Comparison of ENCODE assay signal across 14 cellular contexts in genomic region chr11:65578667-65579066, GRCh38. TPM values are rescaled to one million over a fixed set of nuclear protein-coding genes. Genes with fewer than 3 reads are reported as not detected.
DNase-seq lines count a peak whose midpoint lies in the region; ATAC-seq, FAIRE-seq and TF ChIP-seq lines count a peak whose summit lies in the region.
"Had no signal": no experiment of that assay in that cellular context is flagged by ENCODE, and none has a peak within 500 bp of the region (broad histone marks: within the 10 kb centered on the region; RNA-seq: fewer than 3 reads in every experiment).

No MANE protein-coding gene starts in this region.

- no peaks in the 10 kb centered on the region for H3K79me2 ChIP-seq in H1 (ENCODE audit: control insufficient read depth in 1 of 2, insufficient read depth in 2 of 2, low read length in 2 of 2)
- H3K79me2 ChIP-seq: parathyroid adenoma had no signal

- H3K36me3 ChIP-seq in Caco-2 (ENCODE audit: control insufficient read depth, insufficient read depth, low read length), result no peaks in the 10 kb centered on the region
- H3K36me3 ChIP-seq in H1 (ENCODE audit: control insufficient read depth in 2 of 4, insufficient read depth in 4 of 4, low read length in 3 of 4), result no peaks in the 10 kb centered on the region
- H3K36me3 ChIP-seq in psoas muscle (ENCODE audit: insufficient read depth in 1 of 2, low read depth in 1 of 2), result peaks cover 6 to 56% of the 10 kb centered on the region in 2 donors
- peaks cover 43% of the 10 kb centered on the region for H3K36me3 ChIP-seq in right atrium auricular region

- no peak overlapping the region for H3K56ac ChIP-seq in H1 (replicated peaks; ENCODE audit: insufficient read length, low read depth, low read length)

- 87% methylated on average over 3 of the region's 3 CpGs; no CpG with 5 or more reads in 1 of the 2 experiments for WGBS in H1 (ENCODE audit: extremely low coverage in 1 of 2, insufficient coverage in 1 of 2, insufficient read length in 1 of 2, insufficient replicate concordance in 2 of 2, low coverage in 1 of 2, low lambda C conversion rate in 2 of 2, missing lambda C conversion rate in 1 of 2), 2 experiments
- WGBS in psoas muscle, 3 donors, result 46 to 73% (median 63%) methylated on average over 3 of the region's 3 CpGs

- peak overlapping the region; percentile 53; the same call in 1 of the 2 replicates for H2AK5ac ChIP-seq in H1 (ENCODE audit: low read depth, low read length)

- H3K4ac ChIP-seq in H1 (replicated peaks; ENCODE audit: insufficient read length, low read depth, low read length), result no peak overlapping the region

- no peak overlapping the region for H3K9ac ChIP-seq in H1 (replicated peaks in 1 of 4; ENCODE audit: extremely low read depth in 1 of 4, low read depth in 3 of 4, low read length in 3 of 4)
- H3K9ac ChIP-seq: parathyroid adenoma had no signal

- H3K27me3 ChIP-seq in Caco-2 (replicated peaks; ENCODE audit: control insufficient read depth, insufficient read depth, low read length) (no peaks in the 10 kb centered on the region), H1 (replicated peaks in 1 of 4; ENCODE audit: control insufficient read depth in 3 of 4, extremely low read depth in 1 of 4, insufficient read depth in 3 of 4, low read length in 3 of 4) (peaks cover 10 to 53% (median 37%) of the 10 kb centered on the region in 4 experiments), psoas muscle (ENCODE audit: insufficient read depth in 3 of 3, low read length in 2 of 3) (no peaks in the 10 kb centered on the region), right atrium auricular region (no peaks in the 10 kb centered on the region)

- no peak overlapping the region for H3K4me2 ChIP-seq in H1 (ENCODE audit: insufficient read depth in 1 of 2, low read depth in 2 of 2, low read length in 2 of 2)

- peaks cover 2 to 7% of the 10 kb centered on the region in 2 experiments for H4K20me1 ChIP-seq in H1 (replicated peaks in 1 of 2; ENCODE audit: control insufficient read depth in 1 of 2, insufficient read depth in 2 of 2, low read length in 2 of 2)

- no peak for TF ChIP-seq RAD21 in H1 (IDR thresholded peaks at IDR 0.05 in 1 of 2, conservative IDR thresholded peaks at IDR 0.05 in 1 of 2; ENCODE audit: low read depth in 2 of 2, low read length in 2 of 2)

- H3K4me3 ChIP-seq in Caco-2 (ENCODE audit: low read depth, low read length) (no peak overlapping the region), H1 (ENCODE audit: extremely low read depth in 1 of 4, insufficient read depth in 2 of 4, low read depth in 3 of 4, low read length in 4 of 4) (no peak overlapping the region), psoas muscle (peak overlapping the region; percentile 99), right atrium auricular region (no peak overlapping the region)

- intact Hi-C loops in Caco-2 (cut with micrococcal nuclease; ENCODE audit: unreplicated experiment), result no loop called here
- intact Hi-C loops in psoas muscle (cut with DNase I), result no loop called here

- ATAC-seq in T-cell (replicated peaks in 1 of 4), result no peak
- no peak for ATAC-seq in psoas muscle
- ATAC-seq in HG02970 (IDR thresholded peaks at IDR 0.05; ENCODE audit: low FRiP score, unreplicated experiment), result no peak

- no peak overlapping the region for H2AFZ ChIP-seq in H1 (ENCODE audit: low read length)
- H2AFZ ChIP-seq: parathyroid adenoma had no signal

- FAIRE-seq in H1 (lab: Jason Lieb, UNC), result no peak
- FAIRE-seq: frontal cortex had no signal

- H3K79me1 ChIP-seq in H1 (ENCODE audit: low read depth, low read length), result no peaks in the 10 kb centered on the region

- no peak overlapping the region for H2BK20ac ChIP-seq in H1 (ENCODE audit: low read length)

- TF ChIP-seq CTCF in Caco-2 (IDR thresholded peaks at IDR 0.05; ENCODE audit: insufficient read depth in 1 of 2, low read depth in 1 of 2, low read length in 1 of 2, severe bottlenecking in 1 of 2, unreplicated experiment in 1 of 2), result no peak
- TF ChIP-seq CTCF in H1 (IDR thresholded peaks at IDR 0.05; ENCODE audit: control extremely low read depth in 1 of 3, insufficient read depth in 1 of 3, low read depth in 1 of 3, low read length in 3 of 3), result no peak
- TF ChIP-seq CTCF in psoas muscle (IDR thresholded peaks at IDR 0.05), result no peak
- no peak for TF ChIP-seq CTCF in right atrium auricular region (IDR thresholded peaks at IDR 0.05)
- no peak for TF ChIP-seq CTCF in GM10248 (IDR thresholded peaks at IDR 0.05; ENCODE audit: control extremely low read depth, extremely low read depth, low read depth, missing control alignments)

- CTCF ChIA-PET in Caco-2 (lab: Charles Lee) (no interaction called here), T-cell (lab: Charles Lee) (no interaction called here), H1 (lab: Charles Lee; ENCODE audit: partially characterized antibody) (interaction anchor here (0.6 to 7.2 kb wide), 5 partner anchors 11 to 466 kb away, joined by 3 to 97 read pairs (median 5); no protein-coding TSS in a partner anchor), GM10248 (lab: Yijun Ruan, JAX) (interaction anchor here (1.6 to 22.1 kb wide), 2 partner anchors 25 to 39 kb away, joined by 3 to 351 read pairs; partner anchors contain the start of genes KCNK7, MAP3K11 and PCNX3)

- H3K27ac ChIP-seq in H1 (ENCODE audit: low read depth, low read length) (no peak overlapping the region), psoas muscle (peak overlapping the region; percentile 98), right atrium auricular region (no peak overlapping the region)
- H3K27ac ChIP-seq: HL-60, parathyroid adenoma had no signal

- no peak overlapping the region for H4K91ac ChIP-seq in H1 (replicated peaks; ENCODE audit: insufficient read length, low read length)

- POLR2A ChIA-PET in Caco-2 (lab: Charles Lee) (interaction anchor here (0.6 kb wide), 1 partner anchor 392 kb away, joined by 3 read pairs; no protein-coding TSS in a partner anchor), T-cell (lab: Charles Lee) (no interaction called here), H1 (lab: Charles Lee; ENCODE audit: partially characterized antibody) (interaction anchor here (0.7 kb wide), 1 partner anchor 38 kb away, joined by 3 read pairs; no protein-coding TSS in a partner anchor), GM10248 (lab: Yijun Ruan, JAX) (interaction anchor here (0.6 kb wide), 1 partner anchor 9 kb away, joined by 3 read pairs; no protein-coding TSS in a partner anchor)

- no peak for TF ChIP-seq EP300 in H1 (IDR thresholded peaks at IDR 0.05; ENCODE audit: borderline replicate concordance in 1 of 2, low read depth in 2 of 2, low read length in 2 of 2)

- peak overlapping the region; percentile 68; the same call in 1 of the 2 replicates for H2BK12ac ChIP-seq in H1 (ENCODE audit: low read depth, low read length)

- H3K27ac Mint-ChIP-seq in Caco-2 (ENCODE audit: unreplicated experiment) (no peak overlapping the region), T-cell (peak overlapping the region; percentile 76 to 88)

- no peaks in the 10 kb centered on the region for H3K9me3 Mint-ChIP-seq in Caco-2 (ENCODE audit: unreplicated experiment)
- H3K9me3 Mint-ChIP-seq in T-cell, result no peaks in the 10 kb centered on the region

- H4K5ac ChIP-seq in H1 (ENCODE audit: insufficient read length, low read depth, low read length), result no peak overlapping the region

- H2BK120ac ChIP-seq in H1 (replicated peaks; ENCODE audit: low read depth, low read length), result no peak overlapping the region

- no peaks in the 10 kb centered on the region for H3K9me3 ChIP-seq in Caco-2
- no peaks in the 10 kb centered on the region for H3K9me3 ChIP-seq in H1 (ENCODE audit: insufficient read depth in 2 of 2, low read depth in 1 of 2, low read length in 1 of 2)
- no peaks in the 10 kb centered on the region for H3K9me3 ChIP-seq in psoas muscle
- H3K9me3 ChIP-seq in right atrium auricular region, result no peaks in the 10 kb centered on the region

- H3K14ac ChIP-seq in H1 (ENCODE audit: insufficient read length), result no peak overlapping the region

- H2BK5ac ChIP-seq in H1 (ENCODE audit: low read depth, low read length), result no peak overlapping the region

- H3K23me2 ChIP-seq in H1 (ENCODE audit: low read depth, low read length), result peaks cover 8% of the 10 kb centered on the region; the same call in 1 of the 2 replicates

- DNase-seq in Caco-2 (no peak), T-cell (no peak), H1 (ENCODE audit: low read depth in 1 of 2, low spot score in 2 of 2) (no peak), psoas muscle (no peak), right atrium auricular region (ENCODE audit: low spot score) (no peak), hippocampal formation (lab: John Stamatoyannopoulos, UW) (no peak), GM10248 (ENCODE audit: extremely low spot score) (no peak)
- DNase-seq: activated gamma-delta T cell; stimulated activated CD4-positive, alpha-beta T cell treated with anti-CD3 and anti-CD28 coated beads, Interleukin-4, amount 100 ng/mL, for 1 hour had no signal

- BruUV-seq in Caco-2 (replicated peaks; lab: Mats Ljungman, UMichigan), result no TSS peak

- no peak for TF ChIP-seq POLR2A in H1 (IDR thresholded peaks at IDR 0.05; ENCODE audit: control extremely low read depth in 1 of 2, low read depth in 2 of 2, low read length in 2 of 2)

- peaks cover 28% of the 10 kb centered on the region for H3K36me3 Mint-ChIP-seq in Caco-2 (ENCODE audit: insufficient read depth, unreplicated experiment)
- H3K36me3 Mint-ChIP-seq in T-cell, result peaks cover 18% of the 10 kb centered on the region

- H3K4me1 ChIP-seq in Caco-2 (peaks cover 22% of the 10 kb centered on the region), H1 (replicated peaks in 1 of 4; ENCODE audit: control insufficient read depth in 3 of 4, insufficient read depth in 4 of 4, low read length in 3 of 4) (peaks cover 8 to 16% (median 10%) of the 10 kb centered on the region in 4 experiments; a peak in 6 of 7 replicates), psoas muscle (peaks cover 55% of the 10 kb centered on the region), right atrium auricular region (peaks cover 0 to 47% of the 10 kb centered on the region in 2 donors)

- H3K4me3 Mint-ChIP-seq in Caco-2 (ENCODE audit: unreplicated experiment) (peak overlapping the region; percentile 2), T-cell (peak overlapping the region; percentile 41 to 98 (median 61))

- H3K4me1 Mint-ChIP-seq in Caco-2 (ENCODE audit: low read depth, unreplicated experiment), result peaks cover 6% of the 10 kb centered on the region
- H3K4me1 Mint-ChIP-seq in T-cell, result peaks cover 37 to 46% (median 44%) of the 10 kb centered on the region in 3 donors

- H3K27me3 Mint-ChIP-seq in Caco-2 (ENCODE audit: insufficient read depth, unreplicated experiment) (no peaks in the 10 kb centered on the region), T-cell (no peaks in the 10 kb centered on the region)

- H4K8ac ChIP-seq in H1 (ENCODE audit: extremely low read depth, insufficient read depth, low read length), result no peak overlapping the region

- no peak overlapping the region for H3K18ac ChIP-seq in H1 (ENCODE audit: extremely low read depth, low read length)

- H3K23ac ChIP-seq in H1 (ENCODE audit: insufficient read length), result no peak overlapping the region

- H2BK15ac ChIP-seq in H1 (ENCODE audit: low read length), result no peak overlapping the region

RNA-seq across cellular contexts. Expression of gene EHBP1L1, which starts 2.8 kb away (rescaled TPM):
- 19.2 and 19.6 TPM in 2 replicates for total RNA-seq in Caco-2 (2022)
- 100 to 1,000 TPM; 115 to 170 (median 150) TPM for total RNA-seq in T-cell
- total RNA-seq in H1 (2021; fragmentation: NEBNext Ultra II Directional; extraction: Animal tissue kit (Norgen Biotek cat#: 25700)), result 6.6 and 7.9 TPM in 2 replicates
- 4.3 and 6.2 TPM in 2 replicates for polyA plus RNA-seq in H1 (2011; rRNA removed)
- polyA plus RNA-seq in H1 (2011; cell fraction: cytosol; rRNA removed), result 7.3 TPM
- polyA plus RNA-seq in H1 (2011; cell fraction: nucleus; rRNA removed), result 21.8 TPM
- polyA plus RNA-seq in H1 (2012, experiment 1 of 2), result 4.6 to 6.7 TPM (median 5.1 TPM) in 4 replicates
- 1.2 TPM for polyA plus RNA-seq in H1 (2012, experiment 2 of 2)
- polyA plus RNA-seq in H1 (2013, experiment 1 of 2), result 6.2 TPM
- 5.6 TPM for polyA plus RNA-seq in H1 (2013, experiment 2 of 2)
- polyA minus RNA-seq in H1 (2011; rRNA and poly(A)+ RNA removed), result 1.8 and 1.9 TPM in 2 replicates
- polyA minus RNA-seq in H1 (2011; cell fraction: cytosol; rRNA and poly(A)+ RNA removed), result 3.4 TPM
- 3.8 TPM for polyA minus RNA-seq in H1 (2011; cell fraction: nucleus; rRNA and poly(A)+ RNA removed)
- 100 to 1,000 TPM; 208 to 345 (median 282) TPM for total RNA-seq in psoas muscle
- 100 to 1,000 TPM; 114 to 177 (median 170) TPM for polyA plus RNA-seq in psoas muscle
- 10 to 100 TPM; 20.5 to 85.3 TPM for total RNA-seq in right atrium auricular region

RNA-seq across cellular contexts. Expression of gene FAM89B, which starts 6.3 kb away (rescaled TPM):
- total RNA-seq in Caco-2 (2022) (24.0 and 26.9 TPM in 2 replicates), T-cell (10 to 100 TPM; 36.3 to 72.9 (median 69.3) TPM), psoas muscle (100 to 1,000 TPM in 1 of 4 donors, 10 to 100 TPM in 3; 59.0 to 110 (median 66.9) TPM), right atrium auricular region (10 to 100 TPM; 25.7 to 51.0 TPM)
- total RNA-seq in H1 (2021; fragmentation: NEBNext Ultra II Directional; extraction: Animal tissue kit (Norgen Biotek cat#: 25700)), result 15.8 and 17.6 TPM in 2 replicates
- polyA plus RNA-seq in H1 (2011; rRNA removed) (32.4 and 39.2 TPM in 2 replicates), psoas muscle (100 to 1,000 TPM in 1 of 3 donors, 10 to 100 TPM in 2; 66.9 to 112 (median 67.4) TPM)
- polyA plus RNA-seq in H1 (2011; cell fraction: cytosol; rRNA removed), result 21.2 TPM
- 30.1 TPM for polyA plus RNA-seq in H1 (2011; cell fraction: nucleus; rRNA removed)
- polyA plus RNA-seq in H1 (2012, experiment 1 of 2), result 11.0 to 14.3 TPM (median 11.7 TPM) in 4 replicates
- polyA plus RNA-seq in H1 (2012, experiment 2 of 2), result 14.5 TPM
- polyA plus RNA-seq in H1 (2013, experiment 1 of 2), result 16.9 TPM
- polyA plus RNA-seq in H1 (2013, experiment 2 of 2), result 17.1 TPM
- 5.8 and 6.0 TPM in 2 replicates for polyA minus RNA-seq in H1 (2011; rRNA and poly(A)+ RNA removed)
- 6.2 TPM for polyA minus RNA-seq in H1 (2011; cell fraction: cytosol; rRNA and poly(A)+ RNA removed)
- polyA minus RNA-seq in H1 (2011; cell fraction: nucleus; rRNA and poly(A)+ RNA removed), result 17.7 TPM

RNA-seq across cellular contexts. Expression of gene ZNRD2, which starts 8.4 kb away (rescaled TPM):
- total RNA-seq in Caco-2 (2022) (52.9 and 53.9 TPM in 2 replicates), T-cell (10 to 100 TPM; 32.5 to 36.9 (median 34.5) TPM), psoas muscle (10 to 100 TPM; 31.6 to 43.5 (median 38.0) TPM), right atrium auricular region (10 to 100 TPM; 36.1 to 50.6 TPM)
- total RNA-seq in H1 (2021; fragmentation: NEBNext Ultra II Directional; extraction: Animal tissue kit (Norgen Biotek cat#: 25700)), result 53.4 and 56.1 TPM in 2 replicates
- polyA plus RNA-seq in H1 (2011; rRNA removed) (125 and 148 TPM in 2 replicates), psoas muscle (100 to 1,000 TPM in 1 of 3 donors, 10 to 100 TPM in 2; 58.8 to 118 (median 94.2) TPM)
- 91.1 TPM for polyA plus RNA-seq in H1 (2011; cell fraction: cytosol; rRNA removed)
- 91.2 TPM for polyA plus RNA-seq in H1 (2011; cell fraction: nucleus; rRNA removed)
- polyA plus RNA-seq in H1 (2012, experiment 1 of 2), result 84.9 to 91.1 TPM (median 88.1 TPM) in 4 replicates
- polyA plus RNA-seq in H1 (2012, experiment 2 of 2), result 128 TPM
- polyA plus RNA-seq in H1 (2013, experiment 1 of 2), result 85.3 TPM
- 89.8 TPM for polyA plus RNA-seq in H1 (2013, experiment 2 of 2)
- 11.7 and 17.5 TPM in 2 replicates for polyA minus RNA-seq in H1 (2011; rRNA and poly(A)+ RNA removed)
- polyA minus RNA-seq in H1 (2011; cell fraction: cytosol; rRNA and poly(A)+ RNA removed), result 25.8 TPM
- polyA minus RNA-seq in H1 (2011; cell fraction: nucleus; rRNA and poly(A)+ RNA removed), result 52.9 TPM

RNA-seq across cellular contexts. Expression of gene KCNK7, which starts 16.9 kb away (rescaled TPM):
- total RNA-seq in Caco-2 (2022) (0.39 and 0.49 TPM in 2 replicates), T-cell (1 to 10 TPM; 2.3 to 8.0 (median 3.6) TPM), psoas muscle (under 1 TPM in 3 of 4 donors, not detected in 1; 0.19 to 0.56 (median 0.27) TPM), right atrium auricular region (under 1 TPM in 1 of 2 donors, not detected in 1; 0.39 TPM)
- total RNA-seq in H1 (2021; fragmentation: NEBNext Ultra II Directional; extraction: Animal tissue kit (Norgen Biotek cat#: 25700)), result 0.42 and 1.0 TPM in 2 replicates
- polyA plus RNA-seq in H1 (2011; rRNA removed) (0.74 and 1.4 TPM in 2 replicates), psoas muscle (1 to 10 TPM in 1 of 3 donors, under 1 TPM in 2; 0.22 to 1.4 (median 0.99) TPM)
- polyA plus RNA-seq in H1 (2011; cell fraction: cytosol; rRNA removed), result 0.71 TPM
- polyA plus RNA-seq in H1 (2011; cell fraction: nucleus; rRNA removed), result 1.4 TPM
- 0.32 to 1.1 TPM (median 0.65 TPM) in 3 of 4 replicates, not detected in the other for polyA plus RNA-seq in H1 (2012, experiment 1 of 2)
- not detected for polyA plus RNA-seq in H1 (2012, experiment 2 of 2)
- polyA plus RNA-seq in H1 (2013, experiment 1 of 2), result 0.18 TPM
- 0.24 TPM for polyA plus RNA-seq in H1 (2013, experiment 2 of 2)
- polyA minus RNA-seq in H1 (2011; rRNA and poly(A)+ RNA removed), result 0.19 and 0.71 TPM in 2 replicates
- not detected for polyA minus RNA-seq in H1 (2011; cell fraction: cytosol; rRNA and poly(A)+ RNA removed)
- 1.1 TPM for polyA minus RNA-seq in H1 (2011; cell fraction: nucleus; rRNA and poly(A)+ RNA removed)
- total RNA-seq: frontal cortex, NCI-H460 had no signal

RNA-seq across cellular contexts. Expression of gene LTBP3, which starts 20.5 kb away (rescaled TPM):
- 87.2 and 91.2 TPM in 2 replicates for total RNA-seq in Caco-2 (2022)
- 100 to 1,000 TPM; 200 to 364 (median 284) TPM for total RNA-seq in T-cell
- total RNA-seq in H1 (2021; fragmentation: NEBNext Ultra II Directional; extraction: Animal tissue kit (Norgen Biotek cat#: 25700)), result 12.8 and 15.3 TPM in 2 replicates
- polyA plus RNA-seq in H1 (2011; rRNA removed), result 17.8 and 25.2 TPM in 2 replicates
- 16.0 TPM for polyA plus RNA-seq in H1 (2011; cell fraction: cytosol; rRNA removed)
- polyA plus RNA-seq in H1 (2011; cell fraction: nucleus; rRNA removed), result 71.4 TPM
- 7.7 to 16.8 TPM (median 14.8 TPM) in 4 replicates for polyA plus RNA-seq in H1 (2012, experiment 1 of 2)
- 7.9 TPM for polyA plus RNA-seq in H1 (2012, experiment 2 of 2)
- 19.0 TPM for polyA plus RNA-seq in H1 (2013, experiment 1 of 2)
- 16.9 TPM for polyA plus RNA-seq in H1 (2013, experiment 2 of 2)
- polyA minus RNA-seq in H1 (2011; rRNA and poly(A)+ RNA removed), result 2.7 and 4.8 TPM in 2 replicates
- polyA minus RNA-seq in H1 (2011; cell fraction: cytosol; rRNA and poly(A)+ RNA removed), result 10.1 TPM
- 15.4 TPM for polyA minus RNA-seq in H1 (2011; cell fraction: nucleus; rRNA and poly(A)+ RNA removed)
- 10 to 100 TPM; 27.9 to 82.3 (median 51.4) TPM for total RNA-seq in psoas muscle
- 10 to 100 TPM; 12.7 to 19.2 (median 17.2) TPM for polyA plus RNA-seq in psoas muscle
- total RNA-seq in right atrium auricular region, result 100 to 1,000 TPM; 114 to 161 TPM

Comparison
In these comparisons a context has a peak if more than half of its experiments do, and no peak if none do; other contexts are left out.
1. CTCF ChIA-PET loops: an anchor here in H1 (0.6 to 7.2 kb wide) and GM10248 (1.6 to 22.1 kb wide); none called in Caco-2 and T-cell.
2. POLR2A ChIA-PET loops: an anchor here in Caco-2 (0.6 kb wide), H1 (0.7 kb wide) and GM10248 (0.6 kb wide); none called in T-cell.